Comparison of ENCODE assay signal across 1 cellular context in the genomic region with DNA sequence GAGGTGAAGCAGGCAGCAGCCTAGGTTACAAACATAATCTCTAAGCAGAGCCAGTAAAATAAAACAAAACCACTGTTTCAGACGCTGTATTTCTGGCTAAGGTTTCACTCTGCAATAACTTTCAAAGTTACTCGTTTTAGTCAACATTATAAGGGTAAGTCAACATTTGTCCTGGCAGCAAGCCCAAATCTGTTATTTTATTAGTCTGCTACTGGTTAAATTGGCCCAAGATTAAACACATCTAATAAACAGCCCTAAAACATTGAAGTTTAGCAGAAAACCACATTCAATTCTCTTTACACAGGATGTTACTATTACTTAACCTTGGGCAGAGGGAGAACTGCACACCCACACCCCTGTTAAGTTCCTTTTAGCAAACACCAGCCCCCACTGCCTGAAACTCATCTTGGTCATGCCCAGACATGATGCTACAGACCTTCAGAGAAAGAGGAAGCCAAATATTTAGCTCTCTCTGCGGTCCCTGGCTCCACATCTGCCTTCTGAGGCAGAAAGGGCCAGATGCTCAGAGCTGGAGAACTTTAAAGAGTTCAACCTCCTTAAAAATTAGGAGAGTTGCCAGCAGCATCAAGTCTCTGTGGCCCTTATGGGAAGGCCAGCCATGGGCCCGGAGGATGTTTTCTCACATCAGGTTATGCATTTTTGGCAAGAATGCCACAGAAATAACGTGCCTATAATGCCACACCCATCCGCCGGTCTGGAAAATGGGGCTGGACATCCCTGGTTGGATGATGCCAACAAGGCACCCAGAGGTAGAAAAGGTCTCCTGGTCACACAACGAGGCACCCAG.
TF ChIP-seq lines count a peak whose summit lies in the region.

No MANE protein-coding gene starts in this region.

TF ChIP-seq in GM12878, 131 proteins besides CTCF, POLR2A, EP300 and RAD21 (continued from another document and continues in another):
- TF ChIP-seq, protein P1, sequence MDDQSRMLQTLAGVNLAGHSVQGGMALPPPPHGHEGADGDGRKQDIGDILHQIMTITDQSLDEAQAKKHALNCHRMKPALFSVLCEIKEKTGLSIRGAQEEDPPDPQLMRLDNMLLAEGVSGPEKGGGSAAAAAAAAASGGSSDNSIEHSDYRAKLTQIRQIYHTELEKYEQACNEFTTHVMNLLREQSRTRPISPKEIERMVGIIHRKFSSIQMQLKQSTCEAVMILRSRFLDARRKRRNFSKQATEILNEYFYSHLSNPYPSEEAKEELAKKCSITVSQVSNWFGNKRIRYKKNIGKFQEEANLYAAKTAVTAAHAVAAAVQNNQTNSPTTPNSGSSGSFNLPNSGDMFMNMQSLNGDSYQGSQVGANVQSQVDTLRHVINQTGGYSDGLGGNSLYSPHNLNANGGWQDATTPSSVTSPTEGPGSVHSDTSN (IDR thresholded peaks at IDR 0.05; ENCODE audit: insufficient replicate concordance, low read depth, low read length): no peak
- TF ChIP-seq SP1 (IDR thresholded peaks at IDR 0.05; ENCODE audit: low read depth, low read length) (peak; percentile 75), SIX5 (IDR thresholded peaks at IDR 0.05; ENCODE audit: low read depth, low read length, severe bottlenecking) (no peak), GABPA (IDR thresholded peaks at IDR 0.05; ENCODE audit: low read depth) (no peak), STAT3 (IDR thresholded peaks at IDR 0.05; ENCODE audit: low read depth, low read length) (peak; percentile 86; the same call in 1 of the 2 replicates), ZNF217 (IDR thresholded peaks at IDR 0.05) (peak; percentile 48; the same call in 1 of the 2 replicates), NFIC (IDR thresholded peaks at IDR 0.05; ENCODE audit: low read depth, low read length) (peak; percentile 92), TAF1 (IDR thresholded peaks at IDR 0.05; ENCODE audit: borderline replicate concordance, low read depth, low read length) (0 out of 2 replicates have a peak, but pooled peaks have one; percentile 6), RFX5 (IDR thresholded peaks at IDR 0.05; ENCODE audit: low read depth, low read length) (no peak), NFXL1 (IDR thresholded peaks at IDR 0.05; ENCODE audit: borderline replicate concordance) (no peak), NFYA (IDR thresholded peaks at IDR 0.05; ENCODE audit: borderline replicate concordance, low read depth, low read length) (no peak), TCF7 (IDR thresholded peaks at IDR 0.05; ENCODE audit: borderline replicate concordance) (peak; percentile 71), CEBPB (IDR thresholded peaks at IDR 0.05; ENCODE audit: borderline replicate concordance in 1 of 2, low read depth in 2 of 2, low read length in 2 of 2) (peak in 1 of 2 experiments; percentile 67; a peak in 1 of 4 replicates), MXI1 (IDR thresholded peaks at IDR 0.05; ENCODE audit: low read depth, low read length) (no peak), TCF12 (IDR thresholded peaks at IDR 0.05; ENCODE audit: low read depth, low read length) (peak; percentile 80), YY1 (IDR thresholded peaks at IDR 0.05; ENCODE audit: low read depth, low read length) (peak; percentile 53; the same call in 1 of the 2 replicates), TCF3 (IDR thresholded peaks at IDR 0.05; ENCODE audit: borderline replicate concordance, insufficient read depth, low read depth, low read length) (no peak), CBX3 (IDR thresholded peaks at IDR 0.05; ENCODE audit: borderline replicate concordance, low read depth) (no peak), CHD4 (IDR thresholded peaks at IDR 0.05) (no peak), HDAC6 (IDR thresholded peaks at IDR 0.05; ENCODE audit: unreplicated experiment) (no peak), RAD51 (IDR thresholded peaks at IDR 0.05) (peak; percentile 18; the same call in 1 of the 2 replicates), LARP7 (IDR thresholded peaks at IDR 0.05) (no peak), CHD1 (IDR thresholded peaks at IDR 0.05; ENCODE audit: low read depth, low read length) (peak; percentile 94), MEF2A (IDR thresholded peaks at IDR 0.05; ENCODE audit: insufficient read depth, low read depth, low read length) (peak; percentile 79), ATF7 (IDR thresholded peaks at IDR 0.05; ENCODE audit: low read depth) (peak; percentile 76), NBN (IDR thresholded peaks at IDR 0.05) (peak; percentile 93)
- TF ChIP-seq, protein P2, sequence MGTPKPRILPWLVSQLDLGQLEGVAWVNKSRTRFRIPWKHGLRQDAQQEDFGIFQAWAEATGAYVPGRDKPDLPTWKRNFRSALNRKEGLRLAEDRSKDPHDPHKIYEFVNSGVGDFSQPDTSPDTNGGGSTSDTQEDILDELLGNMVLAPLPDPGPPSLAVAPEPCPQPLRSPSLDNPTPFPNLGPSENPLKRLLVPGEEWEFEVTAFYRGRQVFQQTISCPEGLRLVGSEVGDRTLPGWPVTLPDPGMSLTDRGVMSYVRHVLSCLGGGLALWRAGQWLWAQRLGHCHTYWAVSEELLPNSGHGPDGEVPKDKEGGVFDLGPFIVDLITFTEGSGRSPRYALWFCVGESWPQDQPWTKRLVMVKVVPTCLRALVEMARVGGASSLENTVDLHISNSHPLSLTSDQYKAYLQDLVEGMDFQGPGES (IDR thresholded peaks at IDR 0.05): no peak
- TF ChIP-seq, protein P3, sequence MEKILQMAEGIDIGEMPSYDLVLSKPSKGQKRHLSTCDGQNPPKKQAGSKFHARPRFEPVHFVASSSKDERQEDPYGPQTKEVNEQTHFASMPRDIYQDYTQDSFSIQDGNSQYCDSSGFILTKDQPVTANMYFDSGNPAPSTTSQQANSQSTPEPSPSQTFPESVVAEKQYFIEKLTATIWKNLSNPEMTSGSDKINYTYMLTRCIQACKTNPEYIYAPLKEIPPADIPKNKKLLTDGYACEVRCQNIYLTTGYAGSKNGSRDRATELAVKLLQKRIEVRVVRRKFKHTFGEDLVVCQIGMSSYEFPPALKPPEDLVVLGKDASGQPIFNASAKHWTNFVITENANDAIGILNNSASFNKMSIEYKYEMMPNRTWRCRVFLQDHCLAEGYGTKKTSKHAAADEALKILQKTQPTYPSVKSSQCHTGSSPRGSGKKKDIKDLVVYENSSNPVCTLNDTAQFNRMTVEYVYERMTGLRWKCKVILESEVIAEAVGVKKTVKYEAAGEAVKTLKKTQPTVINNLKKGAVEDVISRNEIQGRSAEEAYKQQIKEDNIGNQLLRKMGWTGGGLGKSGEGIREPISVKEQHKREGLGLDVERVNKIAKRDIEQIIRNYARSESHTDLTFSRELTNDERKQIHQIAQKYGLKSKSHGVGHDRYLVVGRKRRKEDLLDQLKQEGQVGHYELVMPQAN (conservative IDR thresholded peaks at IDR 0.05): no peak
- TF ChIP-seq, protein P4, sequence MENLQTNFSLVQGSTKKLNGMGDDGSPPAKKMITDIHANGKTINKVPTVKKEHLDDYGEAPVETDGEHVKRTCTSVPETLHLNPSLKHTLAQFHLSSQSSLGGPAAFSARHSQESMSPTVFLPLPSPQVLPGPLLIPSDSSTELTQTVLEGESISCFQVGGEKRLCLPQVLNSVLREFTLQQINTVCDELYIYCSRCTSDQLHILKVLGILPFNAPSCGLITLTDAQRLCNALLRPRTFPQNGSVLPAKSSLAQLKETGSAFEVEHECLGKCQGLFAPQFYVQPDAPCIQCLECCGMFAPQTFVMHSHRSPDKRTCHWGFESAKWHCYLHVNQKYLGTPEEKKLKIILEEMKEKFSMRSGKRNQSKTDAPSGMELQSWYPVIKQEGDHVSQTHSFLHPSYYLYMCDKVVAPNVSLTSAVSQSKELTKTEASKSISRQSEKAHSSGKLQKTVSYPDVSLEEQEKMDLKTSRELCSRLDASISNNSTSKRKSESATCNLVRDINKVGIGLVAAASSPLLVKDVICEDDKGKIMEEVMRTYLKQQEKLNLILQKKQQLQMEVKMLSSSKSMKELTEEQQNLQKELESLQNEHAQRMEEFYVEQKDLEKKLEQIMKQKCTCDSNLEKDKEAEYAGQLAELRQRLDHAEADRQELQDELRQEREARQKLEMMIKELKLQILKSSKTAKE (IDR thresholded peaks at IDR 0.05; ENCODE audit: low read depth, poor library complexity, severe bottlenecking): peak; percentile 97
- TF ChIP-seq, protein P5, sequence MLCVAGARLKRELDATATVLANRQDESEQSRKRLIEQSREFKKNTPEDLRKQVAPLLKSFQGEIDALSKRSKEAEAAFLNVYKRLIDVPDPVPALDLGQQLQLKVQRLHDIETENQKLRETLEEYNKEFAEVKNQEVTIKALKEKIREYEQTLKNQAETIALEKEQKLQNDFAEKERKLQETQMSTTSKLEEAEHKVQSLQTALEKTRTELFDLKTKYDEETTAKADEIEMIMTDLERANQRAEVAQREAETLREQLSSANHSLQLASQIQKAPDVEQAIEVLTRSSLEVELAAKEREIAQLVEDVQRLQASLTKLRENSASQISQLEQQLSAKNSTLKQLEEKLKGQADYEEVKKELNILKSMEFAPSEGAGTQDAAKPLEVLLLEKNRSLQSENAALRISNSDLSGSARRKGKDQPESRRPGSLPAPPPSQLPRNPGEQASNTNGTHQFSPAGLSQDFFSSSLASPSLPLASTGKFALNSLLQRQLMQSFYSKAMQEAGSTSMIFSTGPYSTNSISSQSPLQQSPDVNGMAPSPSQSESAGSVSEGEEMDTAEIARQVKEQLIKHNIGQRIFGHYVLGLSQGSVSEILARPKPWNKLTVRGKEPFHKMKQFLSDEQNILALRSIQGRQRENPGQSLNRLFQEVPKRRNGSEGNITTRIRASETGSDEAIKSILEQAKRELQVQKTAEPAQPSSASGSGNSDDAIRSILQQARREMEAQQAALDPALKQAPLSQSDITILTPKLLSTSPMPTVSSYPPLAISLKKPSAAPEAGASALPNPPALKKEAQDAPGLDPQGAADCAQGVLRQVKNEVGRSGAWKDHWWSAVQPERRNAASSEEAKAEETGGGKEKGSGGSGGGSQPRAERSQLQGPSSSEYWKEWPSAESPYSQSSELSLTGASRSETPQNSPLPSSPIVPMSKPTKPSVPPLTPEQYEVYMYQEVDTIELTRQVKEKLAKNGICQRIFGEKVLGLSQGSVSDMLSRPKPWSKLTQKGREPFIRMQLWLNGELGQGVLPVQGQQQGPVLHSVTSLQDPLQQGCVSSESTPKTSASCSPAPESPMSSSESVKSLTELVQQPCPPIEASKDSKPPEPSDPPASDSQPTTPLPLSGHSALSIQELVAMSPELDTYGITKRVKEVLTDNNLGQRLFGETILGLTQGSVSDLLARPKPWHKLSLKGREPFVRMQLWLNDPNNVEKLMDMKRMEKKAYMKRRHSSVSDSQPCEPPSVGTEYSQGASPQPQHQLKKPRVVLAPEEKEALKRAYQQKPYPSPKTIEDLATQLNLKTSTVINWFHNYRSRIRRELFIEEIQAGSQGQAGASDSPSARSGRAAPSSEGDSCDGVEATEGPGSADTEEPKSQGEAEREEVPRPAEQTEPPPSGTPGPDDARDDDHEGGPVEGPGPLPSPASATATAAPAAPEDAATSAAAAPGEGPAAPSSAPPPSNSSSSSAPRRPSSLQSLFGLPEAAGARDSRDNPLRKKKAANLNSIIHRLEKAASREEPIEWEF (IDR thresholded peaks at IDR 0.05; ENCODE audit: insufficient replicate concordance, low read depth, low read length): no peak
- TF ChIP-seq, protein P6, sequence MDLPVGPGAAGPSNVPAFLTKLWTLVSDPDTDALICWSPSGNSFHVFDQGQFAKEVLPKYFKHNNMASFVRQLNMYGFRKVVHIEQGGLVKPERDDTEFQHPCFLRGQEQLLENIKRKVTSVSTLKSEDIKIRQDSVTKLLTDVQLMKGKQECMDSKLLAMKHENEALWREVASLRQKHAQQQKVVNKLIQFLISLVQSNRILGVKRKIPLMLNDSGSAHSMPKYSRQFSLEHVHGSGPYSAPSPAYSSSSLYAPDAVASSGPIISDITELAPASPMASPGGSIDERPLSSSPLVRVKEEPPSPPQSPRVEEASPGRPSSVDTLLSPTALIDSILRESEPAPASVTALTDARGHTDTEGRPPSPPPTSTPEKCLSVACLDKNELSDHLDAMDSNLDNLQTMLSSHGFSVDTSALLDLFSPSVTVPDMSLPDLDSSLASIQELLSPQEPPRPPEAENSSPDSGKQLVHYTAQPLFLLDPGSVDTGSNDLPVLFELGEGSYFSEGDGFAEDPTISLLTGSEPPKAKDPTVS (IDR thresholded peaks at IDR 0.05; ENCODE audit: low read depth, low read length): no peak; the same call in 1 of the 2 replicates
- TF ChIP-seq, protein P7, sequence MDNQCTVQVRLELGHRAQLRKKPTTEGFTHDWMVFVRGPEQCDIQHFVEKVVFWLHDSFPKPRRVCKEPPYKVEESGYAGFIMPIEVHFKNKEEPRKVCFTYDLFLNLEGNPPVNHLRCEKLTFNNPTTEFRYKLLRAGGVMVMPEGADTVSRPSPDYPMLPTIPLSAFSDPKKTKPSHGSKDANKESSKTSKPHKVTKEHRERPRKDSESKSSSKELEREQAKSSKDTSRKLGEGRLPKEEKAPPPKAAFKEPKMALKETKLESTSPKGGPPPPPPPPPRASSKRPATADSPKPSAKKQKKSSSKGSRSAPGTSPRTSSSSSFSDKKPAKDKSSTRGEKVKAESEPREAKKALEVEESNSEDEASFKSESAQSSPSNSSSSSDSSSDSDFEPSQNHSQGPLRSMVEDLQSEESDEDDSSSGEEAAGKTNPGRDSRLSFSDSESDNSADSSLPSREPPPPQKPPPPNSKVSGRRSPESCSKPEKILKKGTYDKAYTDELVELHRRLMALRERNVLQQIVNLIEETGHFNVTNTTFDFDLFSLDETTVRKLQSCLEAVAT (IDR thresholded peaks at IDR 0.05): peak; percentile 86
- TF ChIP-seq, protein P8, sequence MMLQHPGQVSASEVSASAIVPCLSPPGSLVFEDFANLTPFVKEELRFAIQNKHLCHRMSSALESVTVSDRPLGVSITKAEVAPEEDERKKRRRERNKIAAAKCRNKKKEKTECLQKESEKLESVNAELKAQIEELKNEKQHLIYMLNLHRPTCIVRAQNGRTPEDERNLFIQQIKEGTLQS (IDR thresholded peaks at IDR 0.05; ENCODE audit: borderline replicate concordance, extremely low read depth, low read depth, low read length): no peak
- TF ChIP-seq, protein P9, sequence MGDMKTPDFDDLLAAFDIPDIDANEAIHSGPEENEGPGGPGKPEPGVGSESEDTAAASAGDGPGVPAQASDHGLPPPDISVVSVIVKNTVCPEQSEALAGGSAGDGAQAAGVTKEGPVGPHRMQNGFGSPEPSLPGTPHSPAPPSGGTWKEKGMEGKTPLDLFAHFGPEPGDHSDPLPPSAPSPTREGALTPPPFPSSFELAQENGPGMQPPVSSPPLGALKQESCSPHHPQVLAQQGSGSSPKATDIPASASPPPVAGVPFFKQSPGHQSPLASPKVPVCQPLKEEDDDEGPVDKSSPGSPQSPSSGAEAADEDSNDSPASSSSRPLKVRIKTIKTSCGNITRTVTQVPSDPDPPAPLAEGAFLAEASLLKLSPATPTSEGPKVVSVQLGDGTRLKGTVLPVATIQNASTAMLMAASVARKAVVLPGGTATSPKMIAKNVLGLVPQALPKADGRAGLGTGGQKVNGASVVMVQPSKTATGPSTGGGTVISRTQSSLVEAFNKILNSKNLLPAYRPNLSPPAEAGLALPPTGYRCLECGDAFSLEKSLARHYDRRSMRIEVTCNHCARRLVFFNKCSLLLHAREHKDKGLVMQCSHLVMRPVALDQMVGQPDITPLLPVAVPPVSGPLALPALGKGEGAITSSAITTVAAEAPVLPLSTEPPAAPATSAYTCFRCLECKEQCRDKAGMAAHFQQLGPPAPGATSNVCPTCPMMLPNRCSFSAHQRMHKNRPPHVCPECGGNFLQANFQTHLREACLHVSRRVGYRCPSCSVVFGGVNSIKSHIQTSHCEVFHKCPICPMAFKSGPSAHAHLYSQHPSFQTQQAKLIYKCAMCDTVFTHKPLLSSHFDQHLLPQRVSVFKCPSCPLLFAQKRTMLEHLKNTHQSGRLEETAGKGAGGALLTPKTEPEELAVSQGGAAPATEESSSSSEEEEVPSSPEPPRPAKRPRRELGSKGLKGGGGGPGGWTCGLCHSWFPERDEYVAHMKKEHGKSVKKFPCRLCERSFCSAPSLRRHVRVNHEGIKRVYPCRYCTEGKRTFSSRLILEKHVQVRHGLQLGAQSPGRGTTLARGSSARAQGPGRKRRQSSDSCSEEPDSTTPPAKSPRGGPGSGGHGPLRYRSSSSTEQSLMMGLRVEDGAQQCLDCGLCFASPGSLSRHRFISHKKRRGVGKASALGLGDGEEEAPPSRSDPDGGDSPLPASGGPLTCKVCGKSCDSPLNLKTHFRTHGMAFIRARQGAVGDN (IDR thresholded peaks at IDR 0.05): peak; percentile 92
